Comparison of ENCODE assay signal across 15 cellular contexts in genomic region chr1:6502000-6502891, GRCh38. TPM values are rescaled to one million over a fixed set of nuclear protein-coding genes. Genes with fewer than 3 reads are reported as not detected.
DNase-seq lines count a peak whose midpoint lies in the region; ATAC-seq and TF ChIP-seq lines count a peak whose summit lies in the region.
"Had no signal": no experiment of that assay in that cellular context is flagged by ENCODE, and none has a peak within 500 bp of the region (broad histone marks: within the 10 kb centered on the region; RNA-seq: fewer than 3 reads in every experiment).

No MANE protein-coding gene starts in this region.

- no peak overlapping the region for H3K4me3 ChIP-seq in adrenal gland
- peak overlapping the region in 2 of 10 donors; percentile 12 to 22 for H3K4me3 ChIP-seq in heart right ventricle
- H3K4me3 ChIP-seq: esophagus squamous epithelium, SK-N-MC had no signal

- H3K36me3 ChIP-seq in adrenal gland (replicated peaks in 1 of 2), result no peaks in the 10 kb centered on the region
- H3K36me3 ChIP-seq in heart right ventricle, result no peaks in the 10 kb centered on the region
- H3K36me3 ChIP-seq: brain microvascular endothelial cell, esophagus squamous epithelium had no signal

- ATAC-seq in heart right ventricle (peak; percentile 60 to 83 (median 80)), HG03521 (IDR thresholded peaks at IDR 0.05; ENCODE audit: unreplicated experiment) (no peak)

- H3K9me3 Mint-ChIP-seq in osteocyte (ENCODE audit: unreplicated experiment), result no peaks in the 10 kb centered on the region

- 19 to 61% (median 52%) methylated on average over 5 to 31 of the region's 31 CpGs for WGBS in adrenal gland, 4 donors
- 46 to 62% methylated on average over 31 of the region's 31 CpGs for WGBS in heart right ventricle, 2 donors

- no peaks in the 10 kb centered on the region for H3K9me3 ChIP-seq in adrenal gland (replicated peaks in 1 of 3)
- H3K9me3 ChIP-seq in heart right ventricle, result no peaks in the 10 kb centered on the region
- H3K9me3 ChIP-seq: esophagus squamous epithelium had no signal

- peak overlapping the region in 3 of 5 donors; percentile 6 to 72 (median 49) for H3K27ac ChIP-seq in adrenal gland
- peak overlapping the region in 9 of 10 donors; percentile 44 to 77 (median 66) for H3K27ac ChIP-seq in heart right ventricle
- H3K27ac ChIP-seq: brain microvascular endothelial cell, SK-N-MC had no signal

- no peaks in the 10 kb centered on the region for H3K27me3 ChIP-seq in adrenal gland
- peaks cover 0 to 17% (median 0%) of the 10 kb centered on the region in 7 donors for H3K27me3 ChIP-seq in heart right ventricle
- H3K27me3 ChIP-seq: brain microvascular endothelial cell had no signal

- intact Hi-C loops in adrenal gland (cut with DNase I) (no loop called here), heart right ventricle (cut with DNase I) (no loop called here)

- H3K4me3 Mint-ChIP-seq in osteocyte (ENCODE audit: unreplicated experiment), result no peak overlapping the region

- H3K4me1 Mint-ChIP-seq in osteocyte (ENCODE audit: unreplicated experiment), result peaks cover 62% of the 10 kb centered on the region

- no peaks in the 10 kb centered on the region for H3K27me3 Mint-ChIP-seq in osteocyte (ENCODE audit: unreplicated experiment)

- no peak for TF ChIP-seq POLR2A in adrenal gland (IDR thresholded peaks at IDR 0.05)

- TF ChIP-seq CTCF in adrenal gland (IDR thresholded peaks at IDR 0.05) (no peak), heart right ventricle (IDR thresholded peaks at IDR 0.05) (no peak), osteocyte (IDR thresholded peaks at IDR 0.05) (no peak)

- H3K36me3 Mint-ChIP-seq in osteocyte (ENCODE audit: unreplicated experiment), result no peaks in the 10 kb centered on the region

- H3K27ac Mint-ChIP-seq in osteocyte (ENCODE audit: unreplicated experiment), result peak overlapping the region; percentile 92

- DNase-seq in Ammon's horn (ENCODE audit: low spot score) (peak; percentile 64), adrenal gland (peak; percentile 68 to 84 (median 78)), heart right ventricle (peak; percentile 87 to 91), osteocyte (ENCODE audit: extremely low spot score, unreplicated experiment) (no peak), NCI-H69 (lab: John Stamatoyannopoulos, UW) (no peak), cortex of kidney (lab: John Stamatoyannopoulos, UW) (no peak)
- no peak for DNase-seq in stimulated activated CD4-positive, alpha-beta T cell treated with anti-CD3 and anti-CD28 coated beads, Interleukin-2, amount 100 ng/mL, for 48 hours
- DNase-seq: brain microvascular endothelial cell, esophagus squamous epithelium, NCI-H1417, NCI-H526 had no signal

- H3K4me1 ChIP-seq in adrenal gland (replicated peaks in 1 of 2) (peaks cover 25 to 55% of the 10 kb centered on the region in 2 donors), heart right ventricle (peaks cover 35 to 63% (median 38%) of the 10 kb centered on the region in 9 donors)

RNA-seq across cellular contexts. Expression of gene PLEKHG5, which starts 10.8 kb away (rescaled TPM):
- total RNA-seq in adrenal gland, result 10 to 100 TPM; 14.0 to 29.2 (median 18.4) TPM
- 10 to 100 TPM in 2 of 3 donors, 1 to 10 TPM in 1; 2.0 to 96.3 (median 23.0) TPM for polyA plus RNA-seq in adrenal gland
- total RNA-seq in heart right ventricle, result 10 to 100 TPM; 10.0 to 18.8 (median 15.3) TPM
- polyA plus RNA-seq in heart right ventricle, result 10 to 100 TPM in 1 of 2 donors, 1 to 10 TPM in 1; 6.6 to 28.7 TPM
- total RNA-seq in osteocyte, result 33.0 and 34.9 TPM in 2 replicates

RNA-seq across cellular contexts. Expression of gene TNFRSF25, which starts 36.3 kb away (rescaled TPM):
- 10 to 100 TPM in 4 of 8 donors, 1 to 10 TPM in 4; 2.7 to 36.4 (median 9.7) TPM for total RNA-seq in adrenal gland
- polyA plus RNA-seq in adrenal gland, result 100 to 1,000 TPM in 1 of 3 donors, 10 to 100 TPM in 1, 1 to 10 TPM in 1; 1.2 to 169 (median 63.8) TPM
- total RNA-seq in heart right ventricle, result 10 to 100 TPM in 2 of 10 donors, 1 to 10 TPM in 8; 4.0 to 12.0 (median 7.3) TPM
- 10 to 100 TPM in 1 of 2 donors, 1 to 10 TPM in 1; 6.6 to 43.1 TPM for polyA plus RNA-seq in heart right ventricle
- total RNA-seq in osteocyte, result 26.4 and 27.9 TPM in 2 replicates

RNA-seq across cellular contexts. Expression of gene NOL9, which starts 52.1 kb away (rescaled TPM):
- 10 to 100 TPM; 10.3 to 39.7 (median 26.1) TPM for total RNA-seq in adrenal gland
- 10 to 100 TPM in 1 of 3 donors, 1 to 10 TPM in 2; 5.9 to 14.3 (median 8.0) TPM for polyA plus RNA-seq in adrenal gland
- 10 to 100 TPM; 13.5 to 19.3 (median 15.3) TPM for total RNA-seq in heart right ventricle
- 1 to 10 TPM; 3.0 to 5.9 TPM for polyA plus RNA-seq in heart right ventricle
- total RNA-seq in osteocyte, result 33.5 and 36.3 TPM in 2 replicates

RNA-seq across cellular contexts. Expression of gene TAS1R1, which starts 52.9 kb away (rescaled TPM):
- total RNA-seq in adrenal gland (under 1 TPM in 4 of 8 donors, not detected in 4; 0.11 to 0.83 (median 0.47) TPM), heart right ventricle (not detected), osteocyte (not detected in 2 replicates)
- polyA plus RNA-seq in adrenal gland (under 1 TPM; 0.27 to 0.40 (median 0.37) TPM), heart right ventricle (not detected)
- total RNA-seq: esophagus squamous epithelium, HT1080, subcutaneous adipose tissue had no signal

Comparison
In these comparisons a context has a peak if more than half of its experiments do, and no peak if none do; other contexts are left out.
1. DNase-seq: peak in Ammon's horn (single experiment), adrenal gland (7 of 7) and heart right ventricle (2 of 2); none in osteocyte (single experiment), NCI-H69 (single experiment), stimulated activated CD4-positive, alpha-beta T cell treated with anti-CD3 and anti-CD28 coated beads, Interleukin-2, amount 100 ng/mL, for 48 hours (0 of 2) and cortex of kidney (single experiment).